ENCODE assay signal across 6 cellular contexts in the genomic region with DNA sequence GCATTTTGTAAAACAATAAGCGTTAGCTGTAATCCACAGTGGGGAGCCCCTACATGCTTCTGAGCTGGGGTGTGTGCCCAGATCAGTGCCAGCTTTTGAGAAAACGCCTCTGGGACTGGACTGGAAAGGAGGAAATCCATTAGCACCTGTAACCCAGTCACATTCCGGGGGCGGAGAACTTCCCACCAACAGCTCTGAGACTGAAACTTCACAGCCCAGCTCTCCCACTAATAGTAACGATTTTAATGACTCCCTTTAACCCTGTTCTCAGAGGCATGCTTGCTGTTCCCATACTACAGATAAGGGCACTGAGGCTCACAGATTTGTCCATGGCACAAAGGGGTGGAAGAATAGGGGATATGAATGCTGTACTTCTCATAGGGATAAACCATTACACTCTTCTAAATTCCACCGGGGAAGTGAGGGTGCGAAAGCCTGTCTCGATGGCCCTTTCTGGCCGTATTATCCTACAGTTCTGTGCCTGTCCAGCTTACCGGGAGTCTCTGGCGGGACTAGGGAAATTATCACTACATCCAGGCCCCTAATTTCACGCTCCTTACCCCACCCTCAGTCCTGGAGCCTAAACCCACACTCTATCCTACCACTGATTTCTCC. TPM values are rescaled to one million over a fixed set of nuclear protein-coding genes. Genes with fewer than 3 reads are reported as not detected.
DNase-seq lines count a peak whose midpoint lies in the region; ATAC-seq and TF ChIP-seq lines count a peak whose summit lies in the region.

No MANE protein-coding gene starts in this region.

- H3K27me3 Mint-ChIP-seq in activated naive CD8-positive, alpha-beta T cell treated with anti-CD3 and anti-CD28 coated beads, Interleukin-2, amount 10 ng/mL, durations not matched to agents 7 days and 5 days, result peaks cover 4% of the 10 kb centered on the region

- H3K27ac ChIP-seq in HEK293 (ENCODE audit: extremely low read depth, low read depth, low read length), result peak overlapping the region; percentile 44; the same call in 1 of the 2 replicates

- H3K4me1 ChIP-seq in HEK293 (ENCODE audit: control insufficient read depth, insufficient read depth, low read length) (peaks cover 5% of the 10 kb centered on the region; the same call in 1 of the 2 replicates), mucosa of descending colon (ENCODE audit: low read depth) (peaks cover 19% of the 10 kb centered on the region)

- peak overlapping the region; percentile 95 for H3K27ac Mint-ChIP-seq in activated naive CD8-positive, alpha-beta T cell treated with anti-CD3 and anti-CD28 coated beads, Interleukin-2, amount 10 ng/mL, durations not matched to agents 7 days and 5 days

- CTCF ChIA-PET in HEK293 (lab: Yijun Ruan, JAX), result interaction anchor here (0.5 to 1.9 kb wide), 7 partner anchors 28 to 237 kb away, joined by 3 to 7 read pairs (median 4); partner anchors contain the start of genes QPCTL and SIX5

- DNase-seq in activated naive CD8-positive, alpha-beta T cell treated with anti-CD3 and anti-CD28 coated beads, Interleukin-2, amount 10 ng/mL, durations not matched to agents 7 days and 5 days, result no peak
- no peak for DNase-seq in mucosa of descending colon
- DNase-seq in NCI-H1436 (lab: John Stamatoyannopoulos, UW), result no peak
- DNase-seq in amniotic stem cell (lab: John Stamatoyannopoulos, UW), result no peak
- no peak for DNase-seq in T-helper 9 cell

- H3K4me3 ChIP-seq in HEK293 (ENCODE audit: low read depth, low read length) (peak overlapping the region; percentile 66), mucosa of descending colon (peak overlapping the region; percentile 57)

- peaks cover 21% of the 10 kb centered on the region for H3K4me1 Mint-ChIP-seq in activated naive CD8-positive, alpha-beta T cell treated with anti-CD3 and anti-CD28 coated beads, Interleukin-2, amount 10 ng/mL, durations not matched to agents 7 days and 5 days

- POLR2A ChIA-PET in HEK293 (lab: Yijun Ruan, JAX), result interaction anchor here (0.5 to 3.2 kb wide), 8 partner anchors 8 to 173 kb away, joined by 3 to 64 read pairs (median 4); partner anchors contain the start of genes MYPOP, QPCTL, SIX5 and SNRPD2
- POLR2A ChIA-PET in activated naive CD8-positive, alpha-beta T cell treated with anti-CD3 and anti-CD28 coated beads, Interleukin-2, amount 10 ng/mL, durations not matched to agents 7 days and 5 days (lab: Charles Lee), result interaction anchor here (0.5 to 2.9 kb wide), 4 partner anchors 12 to 41 kb away, joined by 3 to 47 read pairs (median 12); partner anchors contain the start of genes QPCTL, SIX5 and SNRPD2

- H3K36me3 ChIP-seq in HEK293 (ENCODE audit: control insufficient read depth in 2 of 2, insufficient read depth in 1 of 2, low read length in 2 of 2) (peaks cover 0 to 6% of the 10 kb centered on the region in 2 experiments; a peak in 1 of 3 replicates), mucosa of descending colon (ENCODE audit: low read depth) (no peaks in the 10 kb centered on the region)

- H3K4me3 Mint-ChIP-seq in activated naive CD8-positive, alpha-beta T cell treated with anti-CD3 and anti-CD28 coated beads, Interleukin-2, amount 10 ng/mL, durations not matched to agents 7 days and 5 days, result peak overlapping the region; percentile 100

- TF ChIP-seq CTCF in HEK293 (tag by site-specific recombination; IDR thresholded peaks at IDR 0.05), result no peak
- TF ChIP-seq CTCF in mucosa of descending colon (IDR thresholded peaks at IDR 0.05), result no peak

- intact Hi-C loops in mucosa of descending colon (cut with DNase I, micrococcal nuclease), result no loop called here

- no peaks in the 10 kb centered on the region for H3K9me3 Mint-ChIP-seq in activated naive CD8-positive, alpha-beta T cell treated with anti-CD3 and anti-CD28 coated beads, Interleukin-2, amount 10 ng/mL, durations not matched to agents 7 days and 5 days

- ATAC-seq in activated naive CD8-positive, alpha-beta T cell treated with anti-CD3 and anti-CD28 coated beads, Interleukin-2, amount 10 ng/mL, durations not matched to agents 7 days and 5 days (ENCODE audit: low read depth), result no peak
- ATAC-seq in mucosa of descending colon, result peak; percentile 22

- no peaks in the 10 kb centered on the region for H3K9me3 ChIP-seq in HEK293 (ENCODE audit: control insufficient read depth, insufficient read depth, low read depth, low read length)
- no peaks in the 10 kb centered on the region for H3K9me3 ChIP-seq in mucosa of descending colon

- peaks cover 10% of the 10 kb centered on the region for H3K36me3 Mint-ChIP-seq in activated naive CD8-positive, alpha-beta T cell treated with anti-CD3 and anti-CD28 coated beads, Interleukin-2, amount 10 ng/mL, durations not matched to agents 7 days and 5 days

TF ChIP-seq in HEK293, 187 proteins besides CTCF, POLR2A, EP300 and RAD21:
- TF ChIP-seq, protein P1, sequence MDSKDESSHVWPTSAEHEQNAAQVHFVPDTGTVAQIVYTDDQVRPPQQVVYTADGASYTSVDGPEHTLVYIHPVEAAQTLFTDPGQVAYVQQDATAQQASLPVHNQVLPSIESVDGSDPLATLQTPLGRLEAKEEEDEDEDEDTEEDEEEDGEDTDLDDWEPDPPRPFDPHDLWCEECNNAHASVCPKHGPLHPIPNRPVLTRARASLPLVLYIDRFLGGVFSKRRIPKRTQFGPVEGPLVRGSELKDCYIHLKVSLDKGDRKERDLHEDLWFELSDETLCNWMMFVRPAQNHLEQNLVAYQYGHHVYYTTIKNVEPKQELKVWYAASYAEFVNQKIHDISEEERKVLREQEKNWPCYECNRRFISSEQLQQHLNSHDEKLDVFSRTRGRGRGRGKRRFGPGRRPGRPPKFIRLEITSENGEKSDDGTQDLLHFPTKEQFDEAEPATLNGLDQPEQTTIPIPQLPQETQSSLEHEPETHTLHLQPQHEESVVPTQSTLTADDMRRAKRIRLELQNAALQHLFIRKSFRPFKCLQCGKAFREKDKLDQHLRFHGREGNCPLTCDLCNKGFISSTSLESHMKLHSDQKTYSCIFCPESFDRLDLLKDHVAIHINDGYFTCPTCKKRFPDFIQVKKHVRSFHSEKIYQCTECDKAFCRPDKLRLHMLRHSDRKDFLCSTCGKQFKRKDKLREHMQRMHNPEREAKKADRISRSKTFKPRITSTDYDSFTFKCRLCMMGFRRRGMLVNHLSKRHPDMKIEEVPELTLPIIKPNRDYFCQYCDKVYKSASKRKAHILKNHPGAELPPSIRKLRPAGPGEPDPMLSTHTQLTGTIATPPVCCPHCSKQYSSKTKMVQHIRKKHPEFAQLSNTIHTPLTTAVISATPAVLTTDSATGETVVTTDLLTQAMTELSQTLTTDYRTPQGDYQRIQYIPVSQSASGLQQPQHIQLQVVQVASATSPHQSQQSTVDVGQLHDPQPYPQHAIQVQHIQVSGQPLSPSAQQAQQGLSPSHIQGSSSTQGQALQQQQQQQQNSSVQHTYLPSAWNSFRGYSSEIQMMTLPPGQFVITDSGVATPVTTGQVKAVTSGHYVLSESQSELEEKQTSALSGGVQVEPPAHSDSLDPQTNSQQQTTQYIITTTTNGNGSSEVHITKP (tag by site-specific recombination; IDR thresholded peaks at IDR 0.05), result peak; percentile 89
- TF ChIP-seq ZNF184 (tag by site-specific recombination; IDR thresholded peaks at IDR 0.05) (no peak), ZFP37 (tag by site-specific recombination; IDR thresholded peaks at IDR 0.05) (no peak), SCRT1 (tag by site-specific recombination; IDR thresholded peaks at IDR 0.05; ENCODE audit: borderline replicate concordance) (peak; percentile 76; the same call in 1 of the 2 replicates), SCRT2 (tag by site-specific recombination; IDR thresholded peaks at IDR 0.05) (peak; percentile 89), EGR2 (tag by site-specific recombination; IDR thresholded peaks at IDR 0.05; ENCODE audit: low read depth) (peak; percentile 56; the same call in 1 of the 2 replicates), ZNF600 (tag by site-specific recombination; IDR thresholded peaks at IDR 0.05) (0 out of 2 replicates have a peak, but pooled peaks have one; percentile 23), ZFHX2 (tag by site-specific recombination; conservative IDR thresholded peaks at IDR 0.05) (peak; percentile 80)
- TF ChIP-seq, protein P2, sequence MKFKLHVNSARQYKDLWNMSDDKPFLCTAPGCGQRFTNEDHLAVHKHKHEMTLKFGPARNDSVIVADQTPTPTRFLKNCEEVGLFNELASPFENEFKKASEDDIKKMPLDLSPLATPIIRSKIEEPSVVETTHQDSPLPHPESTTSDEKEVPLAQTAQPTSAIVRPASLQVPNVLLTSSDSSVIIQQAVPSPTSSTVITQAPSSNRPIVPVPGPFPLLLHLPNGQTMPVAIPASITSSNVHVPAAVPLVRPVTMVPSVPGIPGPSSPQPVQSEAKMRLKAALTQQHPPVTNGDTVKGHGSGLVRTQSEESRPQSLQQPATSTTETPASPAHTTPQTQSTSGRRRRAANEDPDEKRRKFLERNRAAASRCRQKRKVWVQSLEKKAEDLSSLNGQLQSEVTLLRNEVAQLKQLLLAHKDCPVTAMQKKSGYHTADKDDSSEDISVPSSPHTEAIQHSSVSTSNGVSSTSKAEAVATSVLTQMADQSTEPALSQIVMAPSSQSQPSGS (tag by site-specific recombination; IDR thresholded peaks at IDR 0.05; ENCODE audit: low read depth), result no peak

RNA-seq across cellular contexts. Expression of gene FBXO46, which starts 0.8 kb away (rescaled TPM):
- total RNA-seq in activated naive CD8-positive, alpha-beta T cell treated with anti-CD3 and anti-CD28 coated beads, Interleukin-2, amount 10 ng/mL, durations not matched to agents 7 days and 5 days, result 10 to 100 TPM; 29.9 to 35.5 TPM
- 10 to 100 TPM; 30.1 to 34.0 (median 32.3) TPM for total RNA-seq in mucosa of descending colon

RNA-seq across cellular contexts. Expression of gene MEIOSIN, which starts 3.4 kb away (rescaled TPM):
- total RNA-seq in activated naive CD8-positive, alpha-beta T cell treated with anti-CD3 and anti-CD28 coated beads, Interleukin-2, amount 10 ng/mL, durations not matched to agents 7 days and 5 days, result not detected
- total RNA-seq in mucosa of descending colon, result not detected

RNA-seq across cellular contexts. Expression of gene QPCTL, which starts 37.4 kb away (rescaled TPM):
- total RNA-seq in activated naive CD8-positive, alpha-beta T cell treated with anti-CD3 and anti-CD28 coated beads, Interleukin-2, amount 10 ng/mL, durations not matched to agents 7 days and 5 days, result 1 to 10 TPM; 9.3 to 9.7 TPM
- total RNA-seq in mucosa of descending colon, result 1 to 10 TPM; 8.2 to 8.9 (median 8.3) TPM

RNA-seq across cellular contexts. Expression of gene SNRPD2, which starts 38.1 kb away (rescaled TPM):
- 100 to 1,000 TPM; 520 to 523 TPM for total RNA-seq in activated naive CD8-positive, alpha-beta T cell treated with anti-CD3 and anti-CD28 coated beads, Interleukin-2, amount 10 ng/mL, durations not matched to agents 7 days and 5 days
- 100 to 1,000 TPM; 201 to 270 (median 230) TPM for total RNA-seq in mucosa of descending colon

RNA-seq across cellular contexts. Expression of gene SIX5, which starts 39.2 kb away (rescaled TPM):
- total RNA-seq in activated naive CD8-positive, alpha-beta T cell treated with anti-CD3 and anti-CD28 coated beads, Interleukin-2, amount 10 ng/mL, durations not matched to agents 7 days and 5 days, result 1 to 10 TPM; 1.8 to 2.5 TPM
- total RNA-seq in mucosa of descending colon, result 10 to 100 TPM in 2 of 3 donors, 1 to 10 TPM in 1; 9.6 to 35.6 (median 11.1) TPM
